Comparison of ENCODE assay signal across 16 cellular contexts in genomic region chr4:39655866-39656265, GRCh38. TPM values are rescaled to one million over a fixed set of nuclear protein-coding genes. Genes with fewer than 3 reads are reported as not detected.
DNase-seq lines count a peak whose midpoint lies in the region; ATAC-seq and TF ChIP-seq lines count a peak whose summit lies in the region.
"Had no signal": no experiment of that assay in that cellular context is flagged by ENCODE, and none has a peak within 500 bp of the region (broad histone marks: within the 10 kb centered on the region; RNA-seq: fewer than 3 reads in every experiment).

No MANE protein-coding gene starts in this region.

- H3K9ac ChIP-seq in GM23248, result no peak overlapping the region

- DNase-seq in GM23248 (peak; percentile 38), esophagus squamous epithelium (lab: John Stamatoyannopoulos, UW) (no peak), mucosa of descending colon (no peak), NCI-H69 (lab: John Stamatoyannopoulos, UW) (no peak)
- no peak for DNase-seq in activated naive CD4-positive, alpha-beta T cell treated with Interleukin-2 at 50 U/mL for 16 hours
- DNase-seq in activated CD4-positive, alpha-beta T cell treated with anti-CD3 and anti-CD28 coated beads for 4 hours, result no peak
- DNase-seq: activated effector memory CD4-positive, alpha-beta T cell treated with Interleukin-2 at 50 U/mL for 16 hours; heart right ventricle; NCI-H1694; nephron progenitor cell; SHP77 treated with DMSO at 0.1 percent for 48 hours; T1000 had no signal

- H2AFZ ChIP-seq in GM23248, result no peak overlapping the region

- WGBS in GM23248 (ENCODE audit: low coverage in 1 of 2, low lambda C conversion rate in 2 of 2, missing lambda C conversion rate in 2 of 2), 2 experiments, result 27 to 30% methylated on average over 3 of the region's 3 CpGs
- 46 to 47% methylated on average over 3 of the region's 3 CpGs for WGBS in esophagus squamous epithelium, 2 donors

- no peaks in the 10 kb centered on the region for H4K20me1 ChIP-seq in GM23248 (ENCODE audit: insufficient read depth)

- H3K9me3 ChIP-seq in GM23248 (ENCODE audit: low read depth), result no peaks in the 10 kb centered on the region
- H3K9me3 ChIP-seq in esophagus squamous epithelium, result no peaks in the 10 kb centered on the region
- no peaks in the 10 kb centered on the region for H3K9me3 ChIP-seq in mucosa of descending colon
- H3K9me3 ChIP-seq: heart right ventricle, tibial artery had no signal

- H3K4me2 ChIP-seq in GM23248 (ENCODE audit: unreplicated experiment), result no peak overlapping the region

- TF ChIP-seq POLR2A in esophagus squamous epithelium (IDR thresholded peaks at IDR 0.05), result no peak

- H3K27ac ChIP-seq in 22Rv1, result peak overlapping the region; percentile 42
- H3K27ac ChIP-seq in GM23248, result no peak overlapping the region
- peak overlapping the region; percentile 46 to 77 (median 68) for H3K27ac ChIP-seq in esophagus squamous epithelium
- H3K27ac ChIP-seq: cardiac muscle cell, heart right ventricle had no signal

- H3K36me3 ChIP-seq in GM23248 (ENCODE audit: low read depth) (no peaks in the 10 kb centered on the region), esophagus squamous epithelium (no peaks in the 10 kb centered on the region), mucosa of descending colon (ENCODE audit: low read depth) (no peaks in the 10 kb centered on the region)
- H3K36me3 ChIP-seq: cardiac muscle cell, heart right ventricle, tibial artery had no signal

- H3K4me3 ChIP-seq in GM23248 (no peak overlapping the region), esophagus squamous epithelium (no peak overlapping the region), mucosa of descending colon (no peak overlapping the region)
- H3K4me3 ChIP-seq: cardiac muscle cell, heart right ventricle, tibial artery had no signal

- TF ChIP-seq CTCF in 22Rv1 (IDR thresholded peaks at IDR 0.05), result no peak
- no peak for TF ChIP-seq CTCF in esophagus squamous epithelium (IDR thresholded peaks at IDR 0.05)
- TF ChIP-seq CTCF in mucosa of descending colon (IDR thresholded peaks at IDR 0.05), result no peak

- no peaks in the 10 kb centered on the region for H3K79me2 ChIP-seq in GM23248 (ENCODE audit: insufficient read depth)

- intact Hi-C loops in esophagus squamous epithelium (cut with DNase I), result no loop called here
- intact Hi-C loops in mucosa of descending colon (cut with DNase I, micrococcal nuclease), result loop anchor here in 1 of 2 donors (5.0 kb wide), 1 partner anchor 189 kb away; no protein-coding TSS in a partner anchor

- in situ Hi-C loops in GM23248 (cut with MboI), result no loop called here

- peak; percentile 57 for ATAC-seq in mucosa of descending colon
- ATAC-seq in HG02938 (IDR thresholded peaks at IDR 0.05; ENCODE audit: unreplicated experiment), result no peak

- 0 out of 2 replicates have a peak, but pooled peaks cover 9% of the 10 kb centered on the region for H3K4me1 ChIP-seq in GM23248 (ENCODE audit: insufficient read depth)
- peaks cover 5 to 34% (median 12%) of the 10 kb centered on the region in 3 donors for H3K4me1 ChIP-seq in esophagus squamous epithelium
- H3K4me1 ChIP-seq in mucosa of descending colon (ENCODE audit: low read depth), result no peaks in the 10 kb centered on the region
- H3K4me1 ChIP-seq: heart right ventricle, tibial artery had no signal

- H3F3A ChIP-seq in GM23248 (ENCODE audit: insufficient read depth), result peaks cover 7% of the 10 kb centered on the region; the same call in 1 of the 2 replicates

- no peaks in the 10 kb centered on the region for H3K9me2 ChIP-seq in GM23248 (ENCODE audit: insufficient read depth)

- H3K27me3 ChIP-seq in GM23248 (replicated peaks; ENCODE audit: insufficient read depth), result no peaks in the 10 kb centered on the region
- H3K27me3 ChIP-seq in esophagus squamous epithelium, result no peaks in the 10 kb centered on the region
- H3K27me3 ChIP-seq: cardiac muscle cell, heart right ventricle, tibial artery had no signal

RNA-seq across cellular contexts. Expression of gene SMIM14, which starts 17.2 kb away (rescaled TPM):
- total RNA-seq in GM23248 (2014; rRNA removed; shearing (Covaris generic)), result 54.5 and 67.5 TPM in 2 replicates
- polyA plus RNA-seq in GM23248 (2016; fragmentation: Nextera tagmentation; extraction: Ambion mirVana), result 147 and 157 TPM in 2 replicates
- total RNA-seq in esophagus squamous epithelium (10 to 100 TPM; 13.2 to 47.2 (median 25.8) TPM), mucosa of descending colon (100 to 1,000 TPM in 2 of 3 donors, 10 to 100 TPM in 1; 69.5 to 142 (median 123) TPM)

RNA-seq across cellular contexts. Expression of gene UBE2K, which starts 42.1 kb away (rescaled TPM):
- total RNA-seq in GM23248 (2014; rRNA removed; shearing (Covaris generic)), result 22.3 and 26.7 TPM in 2 replicates
- 127 and 133 TPM in 2 replicates for polyA plus RNA-seq in GM23248 (2016; fragmentation: Nextera tagmentation; extraction: Ambion mirVana)
- total RNA-seq in esophagus squamous epithelium (10 to 100 TPM; 28.1 to 37.6 (median 35.3) TPM), mucosa of descending colon (10 to 100 TPM; 82.0 to 89.0 (median 86.7) TPM)
